27 cellular contexts compared by ENCODE assay signal in the genomic region with DNA sequence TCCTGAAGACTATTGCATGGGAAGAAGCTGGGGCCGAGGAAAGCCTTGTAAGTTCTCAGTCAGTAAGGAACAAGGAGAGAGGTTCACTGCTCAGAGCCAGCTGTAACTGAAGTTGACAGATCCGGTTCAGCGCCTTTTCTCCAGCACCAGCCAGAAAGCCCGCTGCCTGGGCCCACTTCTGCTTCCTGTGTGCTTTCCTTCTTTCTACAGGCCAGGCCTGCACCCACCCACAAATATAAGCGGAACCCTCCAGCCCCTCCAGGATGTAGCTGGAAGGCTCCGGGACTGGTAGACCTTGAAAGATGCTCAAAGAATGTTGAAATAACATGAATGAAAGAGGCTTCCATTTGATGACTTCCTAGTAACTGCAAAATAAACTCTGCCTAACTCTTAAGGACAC. TPM values are rescaled to one million over a fixed set of nuclear protein-coding genes. Genes with fewer than 3 reads are reported as not detected.
DNase-seq lines count a peak whose midpoint lies in the region; ATAC-seq and TF ChIP-seq lines count a peak whose summit lies in the region.
"Had no signal": no experiment of that assay in that cellular context is flagged by ENCODE, and none has a peak within 500 bp of the region (broad histone marks: within the 10 kb centered on the region; RNA-seq: fewer than 3 reads in every experiment).

No MANE protein-coding gene starts in this region.

- H3K36me3 ChIP-seq in SU-DHL-6 (ENCODE audit: low read length) (peaks cover 38% of the 10 kb centered on the region), thyroid gland (peaks cover 31 to 48% of the 10 kb centered on the region in 2 donors), mesendoderm (ENCODE audit: control insufficient read depth, insufficient read depth, low read length) (peaks cover 32% of the 10 kb centered on the region), upper lobe of left lung (peaks cover 54 to 100% (median 86%) of the 10 kb centered on the region in 4 donors)
- H3K36me3 ChIP-seq in CD4-positive, alpha-beta memory T cell (ENCODE audit: insufficient read depth, low read length), result peaks cover 95% of the 10 kb centered on the region

- no peak overlapping the region for H3K18ac ChIP-seq in mesendoderm (ENCODE audit: low read length)

- no peak overlapping the region for H3K4ac ChIP-seq in mesendoderm (ENCODE audit: low read depth, low read length)

- H3K9me2 ChIP-seq in SU-DHL-6 (replicated peaks; ENCODE audit: insufficient read depth, low read length), result no peaks in the 10 kb centered on the region

- H3K27ac ChIP-seq in SU-DHL-6 (ENCODE audit: low read depth, low read length) (peak overlapping the region; percentile 77), thyroid gland (no peak overlapping the region), mesendoderm (ENCODE audit: low read depth, low read length) (no peak overlapping the region), upper lobe of left lung (no peak overlapping the region)
- no peak overlapping the region for H3K27ac ChIP-seq in CD4-positive, alpha-beta memory T cell (ENCODE audit: low read depth, low read length)
- H3K27ac ChIP-seq: lower lobe of right lung, skin epidermis, upper lobe of right lung had no signal

- no peak for TF ChIP-seq CTCF in SU-DHL-6 (IDR thresholded peaks at IDR 0.05; ENCODE audit: insufficient read depth, low read length, poor library complexity, severe bottlenecking)
- no peak for TF ChIP-seq CTCF in thyroid gland (IDR thresholded peaks at IDR 0.05)
- TF ChIP-seq CTCF in upper lobe of left lung (IDR thresholded peaks at IDR 0.05), result no peak

- no peak overlapping the region for H2BK5ac ChIP-seq in mesendoderm (ENCODE audit: low read length)

- peaks cover 4% of the 10 kb centered on the region for H3K79me1 ChIP-seq in mesendoderm (ENCODE audit: low read length)

- no peak overlapping the region for H2BK120ac ChIP-seq in mesendoderm (ENCODE audit: low read depth, low read length)

- H2BK15ac ChIP-seq in mesendoderm (replicated peaks; ENCODE audit: low read depth), result no peak overlapping the region

- H3K4me2 ChIP-seq in SU-DHL-6 (ENCODE audit: low read depth, low read length, poor library complexity, severe bottlenecking) (peak overlapping the region; percentile 44), mesendoderm (ENCODE audit: low read length) (no peak overlapping the region)

- H3F3A ChIP-seq in SU-DHL-6 (ENCODE audit: insufficient read depth), result no peaks in the 10 kb centered on the region; the same call in 1 of the 2 replicates

- H3K79me2 ChIP-seq in SU-DHL-6 (ENCODE audit: insufficient read depth, low read length) (peaks cover 21% of the 10 kb centered on the region; the same call in 1 of the 2 replicates), mesendoderm (ENCODE audit: control insufficient read depth, insufficient read depth, low read length) (peaks cover 3% of the 10 kb centered on the region)

- H3K9ac ChIP-seq in SU-DHL-6 (ENCODE audit: low read length), result no peak overlapping the region
- no peak overlapping the region for H3K9ac ChIP-seq in mesendoderm (ENCODE audit: low read length)

- no peak overlapping the region for H3K56ac ChIP-seq in mesendoderm (ENCODE audit: low read length)

- H4K20me1 ChIP-seq in SU-DHL-6 (ENCODE audit: low read depth, low read length), result no peaks in the 10 kb centered on the region

- POLR2A ChIA-PET in CD4-positive, alpha-beta memory T cell (lab: Charles Lee; ENCODE audit: partially characterized antibody), result no interaction called here

- H3K4me3 ChIP-seq in SU-DHL-6 (ENCODE audit: insufficient read depth, low read length, poor library complexity, severe bottlenecking) (no peak overlapping the region), thyroid gland (replicated peaks in 1 of 3) (no peak overlapping the region), mesendoderm (ENCODE audit: low read length) (no peak overlapping the region), upper lobe of left lung (no peak overlapping the region)
- H3K4me3 ChIP-seq in CD4-positive, alpha-beta memory T cell (ENCODE audit: low read length in 2 of 2), result no peak overlapping the region
- H3K4me3 ChIP-seq: lower lobe of right lung, mucosa of descending colon, skin epidermis, upper lobe of right lung had no signal

- H2AK5ac ChIP-seq in mesendoderm (ENCODE audit: low read length), result no peak overlapping the region

- ATAC-seq in GM18511 (IDR thresholded peaks at IDR 0.05; ENCODE audit: unreplicated experiment) (peak; percentile 56), HG02610 (IDR thresholded peaks at IDR 0.05; ENCODE audit: unreplicated experiment) (peak; percentile 48), upper lobe of left lung (ENCODE audit: low FRiP score in 2 of 2) (no peak)
- ATAC-seq: HepG2, lower lobe of right lung, mucosa of descending colon, upper lobe of right lung had no signal

- peaks cover 66 to 97% of the 10 kb centered on the region in 2 donors for H3K36me3 Mint-ChIP-seq in CD4-positive, alpha-beta memory T cell

- intact Hi-C loops in thyroid gland (cut with DNase I), result no loop called here
- intact Hi-C loops in CD4-positive, alpha-beta memory T cell (cut with micrococcal nuclease), result no loop called here

- CTCF ChIA-PET in CD4-positive, alpha-beta memory T cell (lab: Charles Lee; ENCODE audit: partially characterized antibody), result no interaction called here

- no peak overlapping the region for H4K5ac ChIP-seq in mesendoderm (ENCODE audit: low read length)

- no peak overlapping the region for H2AFZ ChIP-seq in SU-DHL-6 (ENCODE audit: low read depth, low read length, severe bottlenecking)

- TF ChIP-seq POLR2A in thyroid gland (IDR thresholded peaks at IDR 0.05) (no peak), upper lobe of left lung (IDR thresholded peaks at IDR 0.05) (no peak)

- H3K9me3 ChIP-seq in SU-DHL-6 (ENCODE audit: insufficient read depth, low read length) (no peaks in the 10 kb centered on the region), thyroid gland (no peaks in the 10 kb centered on the region), upper lobe of left lung (no peaks in the 10 kb centered on the region)
- no peaks in the 10 kb centered on the region for H3K9me3 ChIP-seq in CD4-positive, alpha-beta memory T cell (ENCODE audit: control insufficient read depth in 1 of 2, low read length in 2 of 2)
- H3K9me3 ChIP-seq: lower lobe of right lung, mucosa of descending colon, upper lobe of right lung had no signal

- H3K23ac ChIP-seq in mesendoderm (ENCODE audit: low read length), result no peak overlapping the region

- no peaks in the 10 kb centered on the region for H3K27me3 ChIP-seq in SU-DHL-6 (ENCODE audit: low read length)
- H3K27me3 ChIP-seq in thyroid gland, result no peaks in the 10 kb centered on the region
- no peaks in the 10 kb centered on the region for H3K27me3 ChIP-seq in CD4-positive, alpha-beta memory T cell (ENCODE audit: insufficient read depth, low read length)
- no peaks in the 10 kb centered on the region for H3K27me3 ChIP-seq in mesendoderm (ENCODE audit: insufficient read depth, low read length, poor library complexity)
- no peaks in the 10 kb centered on the region for H3K27me3 ChIP-seq in upper lobe of left lung
- H3K27me3 ChIP-seq: upper lobe of right lung had no signal

- H3K4me1 ChIP-seq in thyroid gland (peaks cover 28 to 32% of the 10 kb centered on the region in 2 donors), mesendoderm (ENCODE audit: control insufficient read depth, low read depth, low read length) (no peaks in the 10 kb centered on the region), upper lobe of left lung (no peaks in the 10 kb centered on the region)
- no peaks in the 10 kb centered on the region for H3K4me1 ChIP-seq in CD4-positive, alpha-beta memory T cell (ENCODE audit: insufficient read depth, low read length)
- H3K4me1 ChIP-seq: lower lobe of right lung, upper lobe of right lung had no signal

- WGBS in thyroid gland, 2 donors, result 36 to 59% methylated on average over 6 of the region's 6 CpGs
- WGBS in mesendoderm (ENCODE audit: extremely low coverage, insufficient coverage, low lambda C conversion rate), result no CpG with 5 or more reads among the region's 6 CpGs
- 56 to 82% methylated on average over 6 of the region's 6 CpGs for WGBS in upper lobe of left lung, 2 donors

- DNase-seq in thyroid gland, result peak; percentile 65 to 66
- DNase-seq in CD4-positive, alpha-beta memory T cell, result no peak
- no peak for DNase-seq in mesendoderm
- no peak for DNase-seq in upper lobe of left lung
- DNase-seq: CD4-positive, CD25-positive, alpha-beta regulatory T cell; effector memory CD4-positive, alpha-beta T cell; erythroblast; GOT3; HFFc6; kidney glomerular epithelial cell; lower lobe of right lung; mucosa of descending colon; NCI-H1092; NCI-H187; NCI-H526; NK-92 treated with Interleukin-12 subunit alpha and Interleukin-12 subunit beta, amount 100 ng/mL, for 24 hours; SHP77; stimulated activated CD8-positive, alpha-beta memory T cell treated with anti-CD3 and anti-CD28 coated beads, Interleukin-4, amount 100 ng/mL, for 48 hours; upper lobe of right lung had no signal

- TF ChIP-seq EP300 in upper lobe of left lung (IDR thresholded peaks at IDR 0.05), result no peak

- no peak overlapping the region for H4K8ac ChIP-seq in mesendoderm (ENCODE audit: low read depth, low read length)

- H3K27ac Mint-ChIP-seq in CD4-positive, alpha-beta memory T cell, result no peak overlapping the region
- H3K27ac Mint-ChIP-seq: activated naive CD4-positive, alpha-beta T cell treated with anti-CD3 and anti-CD28 coated beads, Interleukin-2, amount 50 U/mL, for 24 hours; activated T-helper 1 cell treated with anti-CD3 and anti-CD28 coated beads, Interleukin-12 subunit alpha, Interleukin-12 subunit beta, Interleukin-2, Interleukin-4 antibody, amounts not matched to agents 30 ng/mL and 10 ng/mL and 1 ng/mL, durations not matched to agents 14 hours and 24 hours and 36 hours; HFFc6; nephron had no signal

- no peaks in the 10 kb centered on the region for H3K4me1 Mint-ChIP-seq in CD4-positive, alpha-beta memory T cell
- H3K4me1 Mint-ChIP-seq: activated naive CD4-positive, alpha-beta T cell treated with anti-CD3 and anti-CD28 coated beads, Interleukin-2, amount 50 U/mL, for 24 hours had no signal

- no peaks in the 10 kb centered on the region for H3K27me3 Mint-ChIP-seq in CD4-positive, alpha-beta memory T cell
- H3K27me3 Mint-ChIP-seq: activated naive CD4-positive, alpha-beta T cell treated with anti-CD3 and anti-CD28 coated beads, Interleukin-2, amount 50 U/mL, for 24 hours; CD4-positive, CD25-positive, alpha-beta regulatory T cell had no signal

- no peak overlapping the region for H3K4me3 Mint-ChIP-seq in CD4-positive, alpha-beta memory T cell
- H3K4me3 Mint-ChIP-seq: activated naive CD4-positive, alpha-beta T cell treated with anti-CD3 and anti-CD28 coated beads, Interleukin-2, amount 50 U/mL, for 24 hours; activated T-helper 1 cell treated with anti-CD3 and anti-CD28 coated beads, Interleukin-12 subunit alpha, Interleukin-12 subunit beta, Interleukin-2, Interleukin-4 antibody, amounts not matched to agents 30 ng/mL and 10 ng/mL and 1 ng/mL, durations not matched to agents 14 hours and 24 hours and 36 hours; CD4-positive, CD25-positive, alpha-beta regulatory T cell; HFFc6; nephron had no signal

- H3K9me3 Mint-ChIP-seq in CD4-positive, alpha-beta memory T cell, result peaks cover 0 to 1% (median 0%) of the 10 kb centered on the region in 8 donors
- H3K9me3 Mint-ChIP-seq: activated naive CD4-positive, alpha-beta T cell treated with anti-CD3 and anti-CD28 coated beads, Interleukin-2, amount 50 U/mL, for 24 hours; activated T-helper 1 cell treated with anti-CD3 and anti-CD28 coated beads, Interleukin-12 subunit alpha, Interleukin-12 subunit beta, Interleukin-2, Interleukin-4 antibody, amounts not matched to agents 30 ng/mL and 10 ng/mL and 1 ng/mL, durations not matched to agents 14 hours and 24 hours and 36 hours; CD4-positive, CD25-positive, alpha-beta regulatory T cell; HFFc6; nephron had no signal

RNA-seq across cellular contexts. Expression of gene PARP1, which starts 38.8 kb away (rescaled TPM):
- total RNA-seq in thyroid gland (100 to 1,000 TPM in 2 of 4 donors, 10 to 100 TPM in 2; 47.8 to 103 (median 90.5) TPM), upper lobe of left lung (10 to 100 TPM; 56.5 to 97.9 (median 76.7) TPM)
- 100 to 1,000 TPM; 120 to 129 TPM for total RNA-seq in CD4-positive, alpha-beta memory T cell
- 100 to 1,000 TPM in 1 of 2 donors, 10 to 100 TPM in 1; 73.0 to 148 TPM for polyA plus RNA-seq in CD4-positive, alpha-beta memory T cell
- polyA plus RNA-seq in mesendoderm (2013, experiment 1 of 2), result 277 TPM
- polyA plus RNA-seq in mesendoderm (2013, experiment 2 of 2), result 282 TPM

Comparison
In these comparisons a context has a peak if more than half of its experiments do, and no peak if none do; other contexts are left out.
1. ATAC-seq: peak in GM18511 (single experiment) and HG02610 (single experiment); none in upper lobe of left lung (0 of 2).
2. DNase-seq: peak in thyroid gland (2 of 2); none in CD4-positive, alpha-beta memory T cell (0 of 5), mesendoderm (single experiment) and upper lobe of left lung (0 of 2).